In genomic region chr18:78767648-78768071, GRCh38 we compare ENCODE assay signal across 20 cellular contexts.
A peak's percentile ranks its signal among the peaks of the same experiment; 100 is the strongest.
DNase-seq lines count a peak whose midpoint lies in the region; ATAC-seq, FAIRE-seq and TF ChIP-seq lines count a peak whose summit lies in the region.
"Had no signal": no experiment of that assay in that cellular context is flagged by ENCODE, and none has a peak within 500 bp of the region (broad histone marks: within the 10 kb centered on the region; RNA-seq: fewer than 3 reads in every experiment).

No MANE protein-coding gene starts in this region.

- no peaks in the 10 kb centered on the region for H4K20me1 ChIP-seq in H1 (replicated peaks in 1 of 2; ENCODE audit: control insufficient read depth in 1 of 2, insufficient read depth in 2 of 2, low read length in 2 of 2)
- H4K20me1 ChIP-seq in mammary epithelial cell (ENCODE audit: insufficient read depth, low read length): no peaks in the 10 kb centered on the region

- no peak overlapping the region for H2AK5ac ChIP-seq in H1 (ENCODE audit: low read depth, low read length)

- dilution Hi-C loops in mammary epithelial cell (cut with HindIII; ENCODE audit: low sequenced_read_pairs): no loop called here

- H3K4me3 ChIP-seq in H1 (ENCODE audit: extremely low read depth in 1 of 4, insufficient read depth in 2 of 4, low read depth in 3 of 4, low read length in 4 of 4) (no peak overlapping the region), upper lobe of right lung (no peak overlapping the region), mammary epithelial cell (replicated peaks in 1 of 3; ENCODE audit: insufficient read depth in 1 of 3, low read depth in 2 of 3, low read length in 3 of 3) (no peak overlapping the region)
- H3K4me3 ChIP-seq: HAP-1 had no signal

- TF ChIP-seq EP300 in H1 (IDR thresholded peaks at IDR 0.05; ENCODE audit: borderline replicate concordance in 1 of 2, low read depth in 2 of 2, low read length in 2 of 2): no peak

- TF ChIP-seq POLR2A in H1 (IDR thresholded peaks at IDR 0.05; ENCODE audit: control extremely low read depth in 1 of 2, low read depth in 2 of 2, low read length in 2 of 2): no peak

- H3K36me3 Mint-ChIP-seq in osteocyte (ENCODE audit: unreplicated experiment) (no peaks in the 10 kb centered on the region), glutamatergic neuron (ENCODE audit: unreplicated experiment) (no peaks in the 10 kb centered on the region)
- H3K36me3 Mint-ChIP-seq: CD14-positive monocyte; CD8-positive, alpha-beta T cell had no signal

- H3K23ac ChIP-seq in H1 (ENCODE audit: insufficient read length): no peak overlapping the region

- TF ChIP-seq CTCF in H1 (IDR thresholded peaks at IDR 0.05; ENCODE audit: control extremely low read depth in 1 of 3, insufficient read depth in 1 of 3, low read depth in 1 of 3, low read length in 3 of 3): no peak
- no peak for TF ChIP-seq CTCF in osteocyte (IDR thresholded peaks at IDR 0.05)
- no peak for TF ChIP-seq CTCF in upper lobe of right lung (IDR thresholded peaks at IDR 0.05)
- TF ChIP-seq CTCF in mammary epithelial cell (conservative IDR thresholded peaks at IDR 0.05 in 1 of 2, IDR thresholded peaks at IDR 0.05 in 1 of 2; ENCODE audit: extremely low read depth in 1 of 2, insufficient read depth in 1 of 2, low read depth in 1 of 2, low read length in 2 of 2): no peak
- no peak for TF ChIP-seq CTCF in glutamatergic neuron (IDR thresholded peaks at IDR 0.05; ENCODE audit: partially characterized antibody, unreplicated experiment)

- H3K27me3 ChIP-seq in H1 (replicated peaks in 1 of 4; ENCODE audit: control insufficient read depth in 3 of 4, extremely low read depth in 1 of 4, insufficient read depth in 3 of 4, low read length in 3 of 4) (no peaks in the 10 kb centered on the region; a peak in 1 of 7 replicates), upper lobe of right lung (peaks cover 7% of the 10 kb centered on the region), mammary epithelial cell (ENCODE audit: insufficient read depth, low read length) (no peaks in the 10 kb centered on the region)

- H3K4ac ChIP-seq in H1 (replicated peaks; ENCODE audit: insufficient read length, low read depth, low read length): no peak overlapping the region

- H3K18ac ChIP-seq in H1 (ENCODE audit: extremely low read depth, low read length): no peak overlapping the region

- 96% methylated on average over 14 of the region's 14 CpGs; no CpG with 5 or more reads in 1 of the 2 experiments for WGBS in H1 (ENCODE audit: extremely low coverage in 1 of 2, insufficient coverage in 1 of 2, insufficient read length in 1 of 2, insufficient replicate concordance in 2 of 2, low coverage in 1 of 2, low lambda C conversion rate in 2 of 2, missing lambda C conversion rate in 1 of 2), 2 experiments
- WGBS in mammary epithelial cell (ENCODE audit: low coverage, missing lambda C conversion rate): 62% methylated on average over 3 of the region's 14 CpGs

- TF ChIP-seq RAD21 in H1 (IDR thresholded peaks at IDR 0.05 in 1 of 2, conservative IDR thresholded peaks at IDR 0.05 in 1 of 2; ENCODE audit: low read depth in 2 of 2, low read length in 2 of 2): no peak

- no peak overlapping the region for H2BK5ac ChIP-seq in H1 (ENCODE audit: low read depth, low read length)

- H3K9ac ChIP-seq in H1 (replicated peaks in 1 of 4; ENCODE audit: extremely low read depth in 1 of 4, low read depth in 3 of 4, low read length in 3 of 4) (no peak overlapping the region), mammary epithelial cell (ENCODE audit: insufficient read depth, low read length) (no peak overlapping the region)

- H3K9me3 ChIP-seq in H1 (ENCODE audit: insufficient read depth in 2 of 2, low read depth in 1 of 2, low read length in 1 of 2) (no peaks in the 10 kb centered on the region), upper lobe of right lung (no peaks in the 10 kb centered on the region), mammary epithelial cell (replicated peaks; ENCODE audit: insufficient read depth, low read length) (peaks cover 53% of the 10 kb centered on the region)
- H3K9me3 ChIP-seq: HAP-1 had no signal

- peak overlapping the region; percentile 14; the same call in 1 of the 2 replicates for H4K8ac ChIP-seq in H1 (ENCODE audit: extremely low read depth, insufficient read depth, low read length)

- H2AFZ ChIP-seq in H1 (ENCODE audit: low read length) (no peak overlapping the region), mammary epithelial cell (ENCODE audit: low read depth, low read length) (no peak overlapping the region)

- no TSS peak for BruUV-seq in mammary epithelial cell (replicated peaks; lab: Mats Ljungman, UMichigan)

- H3K79me2 ChIP-seq in H1 (ENCODE audit: control insufficient read depth in 1 of 2, insufficient read depth in 2 of 2, low read length in 2 of 2) (no peaks in the 10 kb centered on the region), mammary epithelial cell (ENCODE audit: insufficient read depth, low read length) (no peaks in the 10 kb centered on the region)

- no peak for FAIRE-seq in H1 (lab: Jason Lieb, UNC)
- FAIRE-seq: D721Med, G401.6, GM12891 had no signal

- H2BK15ac ChIP-seq in H1 (ENCODE audit: low read length): no peak overlapping the region

- no peak overlapping the region for H3K14ac ChIP-seq in H1 (ENCODE audit: insufficient read length)

- in situ Hi-C loops in mammary epithelial cell (cut with MboI; ENCODE audit: low sequenced_read_pairs in 2 of 2): no loop called here

- no peaks in the 10 kb centered on the region for H3K23me2 ChIP-seq in H1 (ENCODE audit: low read depth, low read length)

- H3K36me3 ChIP-seq in H1 (ENCODE audit: control insufficient read depth in 2 of 4, insufficient read depth in 4 of 4, low read length in 3 of 4) (no peaks in the 10 kb centered on the region), upper lobe of right lung (no peaks in the 10 kb centered on the region), mammary epithelial cell (ENCODE audit: insufficient read depth, low read length) (no peaks in the 10 kb centered on the region)
- H3K36me3 ChIP-seq: HAP-1 had no signal

- H4K5ac ChIP-seq in H1 (ENCODE audit: insufficient read length, low read depth, low read length): no peak overlapping the region

- H3K4me3 Mint-ChIP-seq in osteocyte (ENCODE audit: unreplicated experiment): no peak overlapping the region
- H3K4me3 Mint-ChIP-seq in glutamatergic neuron (ENCODE audit: unreplicated experiment): no peak overlapping the region
- H3K4me3 Mint-ChIP-seq: CD8-positive, alpha-beta T cell had no signal

- CTCF ChIA-PET in H1 (lab: Charles Lee; ENCODE audit: partially characterized antibody) (no interaction called here), mammary epithelial cell (lab: Charles Lee; ENCODE audit: low non-redundant PET) (no interaction called here)

- intact Hi-C loops in upper lobe of right lung (cut with DNase I) (no loop called here), mammary epithelial cell (cut with micrococcal nuclease) (no loop called here)

- H3K9me3 Mint-ChIP-seq in osteocyte (ENCODE audit: unreplicated experiment) (peaks cover 5% of the 10 kb centered on the region), glutamatergic neuron (ENCODE audit: unreplicated experiment) (no peaks in the 10 kb centered on the region)

- H3K27ac ChIP-seq in H1 (ENCODE audit: low read depth, low read length): no peak overlapping the region
- H3K27ac ChIP-seq in upper lobe of right lung: no peak overlapping the region
- H3K27ac ChIP-seq in mammary epithelial cell (ENCODE audit: insufficient read depth, low read depth, low read length): no peak overlapping the region
- H3K27ac ChIP-seq: 22Rv1, HL-60 had no signal

- ATAC-seq in upper lobe of right lung (no peak), HG02678 (IDR thresholded peaks at IDR 0.05; ENCODE audit: unreplicated experiment) (no peak)
- ATAC-seq: CD8-positive, alpha-beta T cell had no signal

- DNase-seq in activated CD8-positive, alpha-beta memory T cell treated with anti-CD3 and anti-CD28 coated beads for 24 hours: peak; percentile 32
- DNase-seq in activated CD8-positive, alpha-beta memory T cell treated with anti-CD3 and anti-CD28 coated beads, Interleukin-2, amount 50 U/mL, for 48 hours: no peak
- DNase-seq in H1 (ENCODE audit: low read depth in 1 of 2, low spot score in 2 of 2): no peak
- DNase-seq in osteocyte (ENCODE audit: extremely low spot score, unreplicated experiment): peak; percentile 82
- peak; percentile 62 for DNase-seq in upper lobe of right lung
- no peak for DNase-seq in mammary epithelial cell
- no peak for DNase-seq in glutamatergic neuron
- DNase-seq: CD8-positive, alpha-beta T cell; DMS153; DMS79 treated with DMSO at 0.1 percent for 48 hours; EL; GOT3 had no signal

- H2BK20ac ChIP-seq in H1 (ENCODE audit: low read length): no peak overlapping the region

- H3K27me3 Mint-ChIP-seq in osteocyte (ENCODE audit: unreplicated experiment): no peaks in the 10 kb centered on the region
- peaks cover 9% of the 10 kb centered on the region for H3K27me3 Mint-ChIP-seq in glutamatergic neuron (ENCODE audit: unreplicated experiment)

- no peak overlapping the region for H3K4me2 ChIP-seq in H1 (ENCODE audit: insufficient read depth in 1 of 2, low read depth in 2 of 2, low read length in 2 of 2)
- no peak overlapping the region for H3K4me2 ChIP-seq in mammary epithelial cell (ENCODE audit: insufficient read depth, low read depth, low read length)

- H3K4me1 ChIP-seq in H1 (replicated peaks in 1 of 4; ENCODE audit: control insufficient read depth in 3 of 4, insufficient read depth in 4 of 4, low read length in 3 of 4) (peaks cover 0 to 24% (median 5%) of the 10 kb centered on the region in 4 experiments; a peak in 4 of 7 replicates), upper lobe of right lung (no peaks in the 10 kb centered on the region), mammary epithelial cell (ENCODE audit: insufficient read depth, low read length) (no peaks in the 10 kb centered on the region)
- H3K4me1 ChIP-seq: HAP-1 had no signal

- POLR2A ChIA-PET in H1 (lab: Charles Lee; ENCODE audit: partially characterized antibody): no interaction called here

- no peaks in the 10 kb centered on the region for H3K79me1 ChIP-seq in H1 (ENCODE audit: low read depth, low read length)

- H4K91ac ChIP-seq in H1 (replicated peaks; ENCODE audit: insufficient read length, low read length): no peak overlapping the region

- H2BK12ac ChIP-seq in H1 (ENCODE audit: low read depth, low read length): no peak overlapping the region

- no peak overlapping the region for H3K27ac Mint-ChIP-seq in osteocyte (ENCODE audit: unreplicated experiment)
- no peak overlapping the region for H3K27ac Mint-ChIP-seq in glutamatergic neuron (ENCODE audit: unreplicated experiment)
- H3K27ac Mint-ChIP-seq: CD8-positive, alpha-beta T cell had no signal

- H3K56ac ChIP-seq in H1 (replicated peaks; ENCODE audit: insufficient read length, low read depth, low read length): no peak overlapping the region

- H2BK120ac ChIP-seq in H1 (replicated peaks; ENCODE audit: low read depth, low read length): no peak overlapping the region

- H3K4me1 Mint-ChIP-seq in osteocyte (ENCODE audit: unreplicated experiment): no peaks in the 10 kb centered on the region
- peaks cover 8% of the 10 kb centered on the region for H3K4me1 Mint-ChIP-seq in glutamatergic neuron (ENCODE audit: low read depth, unreplicated experiment)
- H3K4me1 Mint-ChIP-seq: CD14-positive monocyte had no signal

TF ChIP-seq in H1, 55 proteins besides CTCF, POLR2A, EP300 and RAD21 (continues in another document):
- TF ChIP-seq CTBP2 (IDR thresholded peaks at IDR 0.05; ENCODE audit: borderline replicate concordance, insufficient read depth, insufficient read length, low read length): no peak
- no peak for TF ChIP-seq JUND (IDR thresholded peaks at IDR 0.05; ENCODE audit: low read length)
- no peak for TF ChIP-seq PHF8 (conservative IDR thresholded peaks at IDR 0.05; ENCODE audit: low read depth, low read length)

Comparison
In these comparisons a context has a peak if more than half of its experiments do, and no peak if none do; other contexts are left out.
1. DNase-seq: peak in activated CD8-positive, alpha-beta memory T cell treated with anti-CD3 and anti-CD28 coated beads for 24 hours (single experiment), osteocyte (single experiment) and upper lobe of right lung (single experiment); none in activated CD8-positive, alpha-beta memory T cell treated with anti-CD3 and anti-CD28 coated beads, Interleukin-2, amount 50 U/mL, for 48 hours (single experiment), H1 (0 of 2), mammary epithelial cell (single experiment) and glutamatergic neuron (single experiment).